10 cellular contexts compared by ENCODE assay signal in the genomic region with DNA sequence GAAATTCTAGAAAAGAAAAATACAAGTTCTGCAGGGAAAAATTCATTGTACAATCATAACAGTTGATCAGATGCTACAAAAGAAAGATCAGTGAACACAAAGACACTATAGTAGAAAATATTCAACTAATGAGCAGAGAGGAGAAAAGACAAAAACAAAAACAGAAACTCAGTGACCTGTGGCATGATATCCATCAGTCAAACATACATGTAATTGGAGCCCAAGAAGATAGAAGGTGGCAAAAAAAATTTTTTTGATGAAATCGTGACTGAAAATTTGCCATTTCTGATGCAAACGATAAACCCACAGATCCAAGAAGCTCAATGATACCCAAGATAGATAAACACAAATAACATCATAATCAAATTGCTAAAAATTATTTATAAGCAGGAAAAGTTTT. TPM values are rescaled to one million over a fixed set of nuclear protein-coding genes. Genes with fewer than 3 reads are reported as not detected.
"Had no signal": no experiment of that assay in that cellular context is flagged by ENCODE, and none has a peak within 500 bp of the region (broad histone marks: within the 10 kb centered on the region; RNA-seq: fewer than 3 reads in every experiment).

No MANE protein-coding gene starts in this region.

- H3K4me3 ChIP-seq: K562 had no signal

- ATAC-seq: HepG2, K562 had no signal

- H3K27ac ChIP-seq: HL-60, KMS-11 had no signal

- DNase-seq: IMR-90, KBM-7, KG1 had no signal

- H3K4me2 ChIP-seq: KMS-11 had no signal

- FAIRE-seq: HepG2, HTR-8/SVneo, K562 had no signal

RNA-seq across cellular contexts. Expression of a gene that starts 13.1 kb away (rescaled TPM):
- total RNA-seq: HT1080, IMR-90, K562 had no signal
- polyA plus RNA-seq: IgD-negative memory B cell, IMR-90, K562 had no signal
